In the genomic region with DNA sequence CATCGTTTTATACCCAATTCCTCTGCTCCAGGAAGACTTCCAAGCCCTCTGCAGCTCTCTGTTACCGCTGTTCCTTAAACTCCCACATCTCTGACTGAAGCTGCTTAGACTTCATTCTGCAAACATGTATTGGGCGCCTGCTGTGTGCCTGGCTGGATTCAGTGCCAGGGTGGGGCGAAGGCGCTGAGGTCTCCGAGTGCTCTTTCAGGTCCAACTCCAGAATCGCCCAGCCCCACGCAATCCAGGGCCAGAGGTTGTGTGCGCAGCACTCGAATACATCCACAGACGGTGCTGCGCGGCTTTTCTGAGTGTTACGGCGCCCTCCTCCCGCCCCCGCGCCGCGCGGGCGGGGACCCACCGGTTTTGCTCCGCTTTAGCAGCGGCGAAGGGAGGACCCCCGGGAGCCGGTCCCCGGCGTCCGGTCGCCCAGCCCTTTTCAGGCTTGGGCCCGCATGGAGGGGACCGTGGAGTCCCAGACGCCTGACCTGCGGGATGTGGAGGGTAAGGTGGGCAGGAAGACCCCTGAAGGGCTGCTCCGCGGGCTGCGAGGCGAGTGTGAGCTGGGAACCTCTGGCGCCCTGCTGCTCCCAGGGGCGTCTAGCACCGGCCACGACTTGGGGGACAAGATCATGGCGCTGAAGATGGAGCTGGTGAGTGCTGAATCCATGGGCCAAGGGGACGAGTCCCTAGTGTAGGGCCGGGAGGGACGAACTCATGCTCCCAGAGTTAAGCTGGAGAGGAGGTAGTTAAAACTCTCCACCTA, we compare ENCODE assay signal across 8 cellular contexts. TPM values are rescaled to one million over a fixed set of nuclear protein-coding genes. Genes with fewer than 3 reads are reported as not detected.
DNase-seq lines count a peak whose midpoint lies in the region; ATAC-seq and TF ChIP-seq lines count a peak whose summit lies in the region.

A gene with protein sequence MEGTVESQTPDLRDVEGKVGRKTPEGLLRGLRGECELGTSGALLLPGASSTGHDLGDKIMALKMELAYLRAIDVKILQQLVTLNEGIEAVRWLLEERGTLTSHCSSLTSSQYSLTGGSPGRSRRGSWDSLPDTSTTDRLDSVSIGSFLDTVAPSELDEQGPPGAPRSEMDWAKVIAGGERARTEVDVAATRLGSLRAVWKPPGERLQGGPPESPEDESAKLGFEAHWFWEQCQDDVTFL (plus strand): TSS at position 360 of the 763 bp plus-strand sequence. CDS start 93 bp downstream, at position 453.

- peaks cover 14% of the 10 kb centered on the region for H3K4me1 ChIP-seq in smooth muscle cell (ENCODE audit: low read depth)

- H3K27me3 ChIP-seq in WERI-Rb-1 (ENCODE audit: insufficient read depth, low read depth, severe bottlenecking) (no peaks in the 10 kb centered on the region), smooth muscle cell (ENCODE audit: low read depth) (no peaks in the 10 kb centered on the region)

- TF ChIP-seq CTCF in AG04449 (IDR thresholded peaks at IDR 0.05; ENCODE audit: insufficient read depth, low read length, missing control alignments) (no peak), WERI-Rb-1 (IDR thresholded peaks at IDR 0.05; ENCODE audit: low read depth, low read length) (no peak), coronary artery (IDR thresholded peaks at IDR 0.05) (no peak), smooth muscle cell (IDR thresholded peaks at IDR 0.05; ENCODE audit: borderline replicate concordance, insufficient read depth, poor library complexity, severe bottlenecking) (no peak)

- POLR2A ChIA-PET in AG04449 (lab: Yijun Ruan, JAX): interaction anchor here (0.6 to 2.0 kb wide), 4 partner anchors 12 to 29 kb away, joined by 3 to 11 read pairs (median 3); no protein-coding TSS in a partner anchor

- no peaks in the 10 kb centered on the region for H3K79me2 ChIP-seq in smooth muscle cell (ENCODE audit: low read depth)

- peak within 1 kb of the TSS; percentile 87 for H3K4me3 ChIP-seq in AG04449 (ENCODE audit: low read depth, low read length)
- peak within 1 kb of the TSS; percentile 67 for H3K4me3 ChIP-seq in WERI-Rb-1 (ENCODE audit: low read depth, low read length)
- peak within 1 kb of the TSS; percentile 93 for H3K4me3 ChIP-seq in coronary artery
- peak within 1 kb of the TSS; percentile 92 for H3K4me3 ChIP-seq in smooth muscle cell

- 1% methylated on average over 44 of the region's 48 CpGs for WGBS in smooth muscle cell (ENCODE audit: low lambda C conversion rate)

- H3K9me3 ChIP-seq in WERI-Rb-1 (ENCODE audit: severe bottlenecking) (no peaks in the 10 kb centered on the region), smooth muscle cell (replicated peaks; ENCODE audit: low read depth) (no peaks in the 10 kb centered on the region)

- H3F3A ChIP-seq in smooth muscle cell (ENCODE audit: low read depth): peaks cover 4% of the 10 kb centered on the region

- DNase-seq in AG04449 (ENCODE audit: low read depth, low spot score): no peak
- DNase-seq in HCEC 1CT: peak; percentile 60
- DNase-seq in WERI-Rb-1: peak; percentile 70
- no peak for DNase-seq in coronary artery (ENCODE audit: low spot score)
- DNase-seq in kidney glomerular epithelial cell (lab: John Stamatoyannopoulos, UW): peak; percentile 38
- peak; percentile 15 for DNase-seq in smooth muscle cell (lab: John Stamatoyannopoulos, UW; ENCODE audit: unreplicated experiment)

- 0 out of 2 replicates have a peak, but pooled peaks cover 4% of the 10 kb centered on the region for H3K36me3 ChIP-seq in WERI-Rb-1
- H3K36me3 ChIP-seq in smooth muscle cell (ENCODE audit: low read depth): no peaks in the 10 kb centered on the region

- peak within 1 kb of the TSS; percentile 61 for H3K9ac ChIP-seq in smooth muscle cell (ENCODE audit: low read depth)

- H2AFZ ChIP-seq in smooth muscle cell (ENCODE audit: low read depth): peak within 1 kb of the TSS; percentile 100

- peak within 1 kb of the TSS; percentile 41 for H3K27ac ChIP-seq in WERI-Rb-1
- peak within 1 kb of the TSS; percentile 87 to 94 for H3K27ac ChIP-seq in coronary artery
- H3K27ac ChIP-seq in smooth muscle cell (ENCODE audit: low read depth): no peak within 1 kb of the TSS

- no peak for ATAC-seq in HG03571 (IDR thresholded peaks at IDR 0.05; ENCODE audit: unreplicated experiment)
- no peak for ATAC-seq in HG03196 (IDR thresholded peaks at IDR 0.05; ENCODE audit: unreplicated experiment)

- no peaks in the 10 kb centered on the region for H4K20me1 ChIP-seq in smooth muscle cell (ENCODE audit: low read depth)

- CTCF ChIA-PET in AG04449 (lab: Yijun Ruan, JAX): interaction anchor here (0.8 to 11.3 kb wide), 5 partner anchors 11 to 163 kb away, joined by 3 to 102 read pairs (median 3); no protein-coding TSS in a partner anchor

- peak within 1 kb of the TSS; percentile 99 for H3K4me2 ChIP-seq in smooth muscle cell

RNA-seq across cellular contexts. Expression of the gene that starts here (rescaled TPM):
- total RNA-seq in smooth muscle cell: 0.67 and 3.2 TPM in 2 replicates
- 0.85 and 1.4 TPM in 2 replicates for polyA plus RNA-seq in smooth muscle cell

Comparison
In these comparisons a context has a peak if more than half of its experiments do, and no peak if none do; other contexts are left out.
1. DNase-seq: peak in HCEC 1CT (single experiment), WERI-Rb-1 (single experiment), kidney glomerular epithelial cell (single experiment) and smooth muscle cell (single experiment); none in AG04449 (single experiment) and coronary artery (single experiment).
2. Peak in every context shown above with its lines, with median percentiles within 50 percentile points of each other: H3K4me3 ChIP-seq.